Comparison of ENCODE assay signal across 17 cellular contexts in genomic region chr13:41179593-41180250, GRCh38. TPM values are rescaled to one million over a fixed set of nuclear protein-coding genes. Genes with fewer than 3 reads are reported as not detected.
DNase-seq lines count a peak whose midpoint lies in the region; ATAC-seq and TF ChIP-seq lines count a peak whose summit lies in the region.
"Had no signal": no experiment of that assay in that cellular context is flagged by ENCODE, and none has a peak within 500 bp of the region (broad histone marks: within the 10 kb centered on the region; RNA-seq: fewer than 3 reads in every experiment).

No MANE protein-coding gene starts in this region.

- peak overlapping the region in 4 of 8 donors; percentile 15 to 88 (median 79) for H3K27ac ChIP-seq in spleen
- H3K27ac ChIP-seq in neuronal stem cell (replicated peaks; ENCODE audit: low read length), result no peak overlapping the region
- H3K27ac ChIP-seq: heart left ventricle had no signal

- H2BK12ac ChIP-seq in neuronal stem cell (ENCODE audit: low read length), result no peak overlapping the region

- no peak overlapping the region for H2AK5ac ChIP-seq in neuronal stem cell (ENCODE audit: low read depth, low read length)

- intact Hi-C loops in spleen (cut with DNase I; ENCODE audit: low total_unique reads), result no loop called here

- no peaks in the 10 kb centered on the region for H3K79me1 ChIP-seq in neuronal stem cell (ENCODE audit: low read depth, low read length)

- H3K4ac ChIP-seq in neuronal stem cell (ENCODE audit: low read length), result no peak overlapping the region

- WGBS in spleen, 5 donors, result 71 to 87% (median 81%) methylated on average over 4 of the region's 4 CpGs
- WGBS in neuronal stem cell (ENCODE audit: extremely low coverage in 2 of 2, insufficient read length in 2 of 2, insufficient replicate concordance in 1 of 2), 2 donors, result no CpG with 5 or more reads among the region's 4 CpGs

- peaks cover 13% of the 10 kb centered on the region for H3K4me1 Mint-ChIP-seq in activated naive CD4-positive, alpha-beta T cell treated with anti-CD3 and anti-CD28 coated beads, Interleukin-2, amount 50 U/mL, for 24 hours
- H3K4me1 Mint-ChIP-seq: B cell had no signal

- H2BK120ac ChIP-seq in neuronal stem cell (ENCODE audit: low read depth, low read length), result no peak overlapping the region

- H3K23ac ChIP-seq in neuronal stem cell (ENCODE audit: low read depth, low read length, poor library complexity), result no peak overlapping the region

- H3K4me3 Mint-ChIP-seq in activated naive CD4-positive, alpha-beta T cell treated with anti-CD3 and anti-CD28 coated beads, Interleukin-2, amount 50 U/mL, for 24 hours, result no peak overlapping the region
- H3K4me3 Mint-ChIP-seq: B cell, brain had no signal

- H2BK15ac ChIP-seq in neuronal stem cell (ENCODE audit: low read length), result no peak overlapping the region

- TF ChIP-seq POLR2A in spleen (IDR thresholded peaks at IDR 0.05), result no peak

- peaks cover 5% of the 10 kb centered on the region for H3K9me3 Mint-ChIP-seq in activated naive CD4-positive, alpha-beta T cell treated with anti-CD3 and anti-CD28 coated beads, Interleukin-2, amount 50 U/mL, for 24 hours

- no peak overlapping the region for H2AFZ ChIP-seq in neuronal stem cell (ENCODE audit: low read length)

- H3K4me3 ChIP-seq in spleen, result no peak overlapping the region
- no peak overlapping the region for H3K4me3 ChIP-seq in neuronal stem cell (ENCODE audit: low read length in 2 of 2)
- H3K4me3 ChIP-seq: heart left ventricle had no signal

- H3K27ac Mint-ChIP-seq in activated naive CD4-positive, alpha-beta T cell treated with anti-CD3 and anti-CD28 coated beads, Interleukin-2, amount 50 U/mL, for 24 hours, result peak overlapping the region; percentile 78
- H3K27ac Mint-ChIP-seq: B cell, brain had no signal

- TF ChIP-seq CTCF in spleen (IDR thresholded peaks at IDR 0.05 in 8 of 11, conservative IDR thresholded peaks at IDR 0.05 in 3 of 11), result no peak

- H4K91ac ChIP-seq in neuronal stem cell (ENCODE audit: low read depth, low read length, poor library complexity), result no peak overlapping the region

- no peaks in the 10 kb centered on the region for H3K36me3 ChIP-seq in spleen
- H3K36me3 ChIP-seq in neuronal stem cell (replicated peaks in 1 of 2; ENCODE audit: control insufficient read depth in 2 of 2, insufficient read depth in 2 of 2, low read length in 2 of 2), result no peaks in the 10 kb centered on the region
- H3K36me3 ChIP-seq: heart left ventricle had no signal

- no peak overlapping the region for H3K4me2 ChIP-seq in neuronal stem cell (ENCODE audit: insufficient read depth, low read length, poor library complexity, severe bottlenecking)

- ATAC-seq in stimulated activated naive CD8-positive, alpha-beta T cell treated with anti-CD3 and anti-CD28 coated beads, Interleukin-15, Interleukin-2, amounts not matched to agents 100 U/mL and 50 U/mL, for 24 hours, result peak; percentile 80
- ATAC-seq: heart left ventricle had no signal

- H4K8ac ChIP-seq in neuronal stem cell (ENCODE audit: low read depth, low read length), result no peak overlapping the region

- peaks cover 0 to 25% (median 23%) of the 10 kb centered on the region in 8 donors for H3K9me3 ChIP-seq in spleen
- H3K9me3 ChIP-seq in neuronal stem cell (replicated peaks in 1 of 2; ENCODE audit: control insufficient read depth in 2 of 2, insufficient read depth in 1 of 2, low read depth in 1 of 2, low read length in 2 of 2), result peaks cover 3 to 10% of the 10 kb centered on the region in 2 donors

- H3K27me3 Mint-ChIP-seq in activated naive CD4-positive, alpha-beta T cell treated with anti-CD3 and anti-CD28 coated beads, Interleukin-2, amount 50 U/mL, for 24 hours, result no peaks in the 10 kb centered on the region
- H3K27me3 Mint-ChIP-seq: B cell, brain had no signal

- no peaks in the 10 kb centered on the region for H3K27me3 ChIP-seq in spleen (replicated peaks in 1 of 7)
- H3K27me3 ChIP-seq in neuronal stem cell (ENCODE audit: control insufficient read depth in 3 of 3, insufficient read depth in 3 of 3, low read depth in 1 of 3, low read length in 3 of 3), result no peaks in the 10 kb centered on the region
- H3K27me3 ChIP-seq: heart left ventricle had no signal

- H3K4me1 ChIP-seq in spleen (peaks cover 0 to 6% (median 0%) of the 10 kb centered on the region in 6 donors), neuronal stem cell (ENCODE audit: control insufficient read depth in 2 of 2, insufficient read depth in 1 of 2, low read depth in 1 of 2, low read length in 2 of 2) (no peaks in the 10 kb centered on the region)
- H3K4me1 ChIP-seq: heart left ventricle had no signal

- H3K36me3 Mint-ChIP-seq in activated naive CD4-positive, alpha-beta T cell treated with anti-CD3 and anti-CD28 coated beads, Interleukin-2, amount 50 U/mL, for 24 hours, result peaks cover 10% of the 10 kb centered on the region

- H3K14ac ChIP-seq in neuronal stem cell (ENCODE audit: low read length), result no peak overlapping the region

- H3K18ac ChIP-seq in neuronal stem cell (ENCODE audit: low read length), result no peak overlapping the region

- no peak overlapping the region for H3K9ac ChIP-seq in neuronal stem cell (ENCODE audit: low read depth, low read length, poor library complexity)

- no peak overlapping the region for H2BK5ac ChIP-seq in neuronal stem cell (ENCODE audit: low read length)

- DNase-seq in activated naive CD4-positive, alpha-beta T cell treated with Interleukin-2 at 50 U/mL for 16 hours, result no peak
- DNase-seq in RKO (ENCODE audit: low spot score), result peak; percentile 14
- DNase-seq in fibroblast of gingiva (ENCODE audit: low read depth), result peak; percentile 66
- DNase-seq in stimulated activated naive CD8-positive, alpha-beta T cell treated with anti-CD3 and anti-CD28 coated beads, Interleukin-15, Interleukin-2, amounts not matched to agents 100 U/mL and 50 U/mL, for 24 hours, result no peak
- DNase-seq in spleen, result no peak
- no peak for DNase-seq in neuronal stem cell (ENCODE audit: low spot score)
- DNase-seq in dermis blood vessel endothelial cell, result no peak
- DNase-seq: DND-41; heart left ventricle; Karpas-422; NCI-H2029 treated with DMSO at 0.1 percent for 48 hours; posterior cingulate gyrus; SHP77; stimulated activated CD4-positive, alpha-beta T cell treated with anti-CD3 and anti-CD28 coated beads, Interleukin-2, amount 100 ng/mL, for 24 hours had no signal

RNA-seq across cellular contexts. Expression of gene KBTBD7, which starts 14.6 kb away (rescaled TPM):
- total RNA-seq in spleen (10 to 100 TPM in 4 of 7 donors, 1 to 10 TPM in 3; 6.9 to 14.9 (median 11.1) TPM), dermis blood vessel endothelial cell (7.3 and 9.0 TPM in 2 replicates)
- 1 to 10 TPM; 2.8 to 4.7 (median 3.4) TPM for polyA plus RNA-seq in spleen
- polyA plus RNA-seq in neuronal stem cell (2013, experiment 1 of 2), result 9.1 TPM
- 9.3 TPM for polyA plus RNA-seq in neuronal stem cell (2013, experiment 2 of 2)

RNA-seq across cellular contexts. Expression of gene KBTBD6, which starts 47.1 kb away (rescaled TPM):
- total RNA-seq in spleen, result 10 to 100 TPM in 1 of 7 donors, 1 to 10 TPM in 6; 5.0 to 10.0 (median 6.0) TPM
- 1 to 10 TPM; 2.4 to 3.8 (median 3.7) TPM for polyA plus RNA-seq in spleen
- 7.2 TPM for polyA plus RNA-seq in neuronal stem cell (2013, experiment 1 of 2)
- 6.9 TPM for polyA plus RNA-seq in neuronal stem cell (2013, experiment 2 of 2)
- 10.4 and 10.6 TPM in 2 replicates for total RNA-seq in dermis blood vessel endothelial cell

Comparison
In these comparisons a context has a peak if more than half of its experiments do, and no peak if none do; other contexts are left out.
1. DNase-seq: peak in RKO (single experiment) and fibroblast of gingiva (single experiment); none in activated naive CD4-positive, alpha-beta T cell treated with Interleukin-2 at 50 U/mL for 16 hours (single experiment), stimulated activated naive CD8-positive, alpha-beta T cell treated with anti-CD3 and anti-CD28 coated beads, Interleukin-15, Interleukin-2, amounts not matched to agents 100 U/mL and 50 U/mL, for 24 hours (single experiment), spleen (single experiment), neuronal stem cell (single experiment) and dermis blood vessel endothelial cell (single experiment).